ENCODE assay signal across 1 cellular context in the genomic region with DNA sequence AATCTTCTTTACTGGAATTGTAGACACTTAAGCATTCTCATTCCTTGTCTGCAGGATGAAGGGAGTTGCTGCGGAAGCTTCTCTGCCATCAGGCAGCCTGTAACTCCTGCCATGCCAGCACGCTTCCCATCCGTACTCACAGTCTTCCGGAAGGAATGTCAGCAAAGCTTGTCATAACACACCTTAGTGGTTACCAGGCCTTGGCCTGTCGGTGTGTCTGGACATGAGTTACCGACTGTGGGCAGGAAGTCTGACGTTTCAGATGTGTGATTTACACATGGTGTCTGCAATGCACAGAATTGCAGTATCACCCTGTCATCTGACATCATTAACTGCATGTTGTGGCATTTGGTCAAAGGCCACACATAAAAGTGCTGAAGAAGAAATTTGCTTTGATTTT.
TF ChIP-seq lines count a peak whose summit lies in the region.

No MANE protein-coding gene starts in this region.

TF ChIP-seq in IMR-90, 13 proteins besides CTCF, POLR2A, EP300 and RAD21 (continued from another document):
- TF ChIP-seq, protein P1, sequence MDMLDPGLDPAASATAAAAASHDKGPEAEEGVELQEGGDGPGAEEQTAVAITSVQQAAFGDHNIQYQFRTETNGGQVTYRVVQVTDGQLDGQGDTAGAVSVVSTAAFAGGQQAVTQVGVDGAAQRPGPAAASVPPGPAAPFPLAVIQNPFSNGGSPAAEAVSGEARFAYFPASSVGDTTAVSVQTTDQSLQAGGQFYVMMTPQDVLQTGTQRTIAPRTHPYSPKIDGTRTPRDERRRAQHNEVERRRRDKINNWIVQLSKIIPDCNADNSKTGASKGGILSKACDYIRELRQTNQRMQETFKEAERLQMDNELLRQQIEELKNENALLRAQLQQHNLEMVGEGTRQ (IDR thresholded peaks at IDR 0.05; ENCODE audit: low read depth, low read length): no peak
